In genomic region chr5:150481708-150481965, GRCh38 we compare ENCODE assay signal across 16 cellular contexts. TPM values are rescaled to one million over a fixed set of nuclear protein-coding genes. Genes with fewer than 3 reads are reported as not detected.
DNase-seq lines count a peak whose midpoint lies in the region; ATAC-seq and TF ChIP-seq lines count a peak whose summit lies in the region.
"Had no signal": no experiment of that assay in that cellular context is flagged by ENCODE, and none has a peak within 500 bp of the region (broad histone marks: within the 10 kb centered on the region; RNA-seq: fewer than 3 reads in every experiment).

No MANE protein-coding gene starts in this region.

- CTCF ChIA-PET in Caco-2 (lab: Charles Lee) = interaction anchor here (0.6 to 1.4 kb wide), 3 partner anchors 8 to 41 kb away, joined by 3 to 4 read pairs (median 3); no protein-coding TSS in a partner anchor
- CTCF ChIA-PET in CD4-positive, alpha-beta memory T cell (lab: Charles Lee; ENCODE audit: partially characterized antibody) = no interaction called here

- POLR2A ChIA-PET in Caco-2 (lab: Charles Lee) = no interaction called here
- POLR2A ChIA-PET in CD4-positive, alpha-beta memory T cell (lab: Charles Lee; ENCODE audit: partially characterized antibody) = no interaction called here

- H2BK15ac ChIP-seq in neuronal stem cell (ENCODE audit: low read length) = peak overlapping the region; percentile 19

- H3K9me3 Mint-ChIP-seq in Caco-2 (ENCODE audit: unreplicated experiment) (no peaks in the 10 kb centered on the region), endodermal cell (no peaks in the 10 kb centered on the region)
- H3K9me3 Mint-ChIP-seq in CD4-positive, alpha-beta memory T cell = peaks cover 0 to 2% (median 0%) of the 10 kb centered on the region in 8 donors
- H3K9me3 Mint-ChIP-seq: HFFc6 had no signal

- no peak overlapping the region for H3K27ac ChIP-seq in endodermal cell (ENCODE audit: low read depth, low read length)
- H3K27ac ChIP-seq in neuronal stem cell (replicated peaks; ENCODE audit: low read length) = no peak overlapping the region
- no peak overlapping the region for H3K27ac ChIP-seq in CD4-positive, alpha-beta memory T cell (ENCODE audit: low read depth, low read length)
- H3K27ac ChIP-seq: BLaER1 treated with 17β-estradiol and CSF1 and Interleukin-3, amounts not matched to agents 10 nM and 100 nM had no signal

- H3K9me3 ChIP-seq in Caco-2 (no peaks in the 10 kb centered on the region), endodermal cell (ENCODE audit: control insufficient read depth, low read length) (no peaks in the 10 kb centered on the region), neuronal stem cell (replicated peaks in 1 of 2; ENCODE audit: control insufficient read depth in 2 of 2, insufficient read depth in 1 of 2, low read depth in 1 of 2, low read length in 2 of 2) (no peaks in the 10 kb centered on the region)
- H3K9me3 ChIP-seq in CD4-positive, alpha-beta memory T cell (ENCODE audit: control insufficient read depth in 1 of 2, low read length in 2 of 2) = no peaks in the 10 kb centered on the region
- H3K9me3 ChIP-seq: BLaER1 treated with 17β-estradiol and CSF1 and Interleukin-3, amounts not matched to agents 10 nM and 100 nM; HAP-1 had no signal

- WGBS in endodermal cell (ENCODE audit: insufficient coverage in 1 of 2, insufficient read length in 1 of 2), 2 experiments = 84 to 85% methylated on average over 3 to 6 of the region's 6 CpGs
- WGBS in neuronal stem cell (ENCODE audit: extremely low coverage in 2 of 2, insufficient read length in 2 of 2, insufficient replicate concordance in 1 of 2), 2 donors = no CpG with 5 or more reads among the region's 6 CpGs

- H3K18ac ChIP-seq in neuronal stem cell (ENCODE audit: low read length) = no peak overlapping the region

- no peak overlapping the region for H2BK5ac ChIP-seq in neuronal stem cell (ENCODE audit: low read length)

- H3K79me1 ChIP-seq in neuronal stem cell (ENCODE audit: low read depth, low read length) = peaks cover 2% of the 10 kb centered on the region

- H3K27ac Mint-ChIP-seq in Caco-2 (ENCODE audit: unreplicated experiment) (peak overlapping the region; percentile 11), endodermal cell (no peak overlapping the region)
- no peak overlapping the region for H3K27ac Mint-ChIP-seq in CD4-positive, alpha-beta memory T cell
- H3K27ac Mint-ChIP-seq: CD4-positive, CD25-positive, alpha-beta regulatory T cell; HFFc6 had no signal

- no peak overlapping the region for H2BK12ac ChIP-seq in neuronal stem cell (ENCODE audit: low read length)

- H3K23ac ChIP-seq in neuronal stem cell (ENCODE audit: low read depth, low read length, poor library complexity) = peak overlapping the region; percentile 52

- H3K4me3 Mint-ChIP-seq in Caco-2 (ENCODE audit: unreplicated experiment) = no peak overlapping the region
- H3K4me3 Mint-ChIP-seq in endodermal cell = no peak overlapping the region
- no peak overlapping the region for H3K4me3 Mint-ChIP-seq in CD4-positive, alpha-beta memory T cell
- H3K4me3 Mint-ChIP-seq: CD4-positive, CD25-positive, alpha-beta regulatory T cell; HFFc6 had no signal

- no peak overlapping the region for H3K4ac ChIP-seq in neuronal stem cell (ENCODE audit: low read length)

- no TSS peak for BruUV-seq in Caco-2 (replicated peaks; lab: Mats Ljungman, UMichigan)

- H3K27me3 ChIP-seq in Caco-2 (replicated peaks; ENCODE audit: control insufficient read depth, insufficient read depth, low read length) (no peaks in the 10 kb centered on the region), endodermal cell (ENCODE audit: control insufficient read depth, insufficient read depth, low read length, poor library complexity, severe bottlenecking) (no peaks in the 10 kb centered on the region), neuronal stem cell (ENCODE audit: control insufficient read depth in 3 of 3, insufficient read depth in 3 of 3, low read depth in 1 of 3, low read length in 3 of 3) (no peaks in the 10 kb centered on the region)
- peaks cover 3% of the 10 kb centered on the region for H3K27me3 ChIP-seq in CD4-positive, alpha-beta memory T cell (ENCODE audit: insufficient read depth, low read length)
- H3K27me3 ChIP-seq: BLaER1 treated with 17β-estradiol and CSF1 and Interleukin-3, amounts not matched to agents 10 nM and 100 nM had no signal

- no peak for TF ChIP-seq CTCF in Caco-2 (IDR thresholded peaks at IDR 0.05; ENCODE audit: insufficient read depth in 1 of 2, low read depth in 1 of 2, low read length in 1 of 2, severe bottlenecking in 1 of 2, unreplicated experiment in 1 of 2)
- TF ChIP-seq CTCF in endodermal cell (conservative IDR thresholded peaks at IDR 0.05) = no peak

- H2BK120ac ChIP-seq in neuronal stem cell (ENCODE audit: low read depth, low read length) = no peak overlapping the region

- intact Hi-C loops in Caco-2 (cut with micrococcal nuclease; ENCODE audit: unreplicated experiment) = no loop called here
- intact Hi-C loops in CD4-positive, alpha-beta memory T cell (cut with micrococcal nuclease) = no loop called here

- no peak overlapping the region for H3K4me2 ChIP-seq in neuronal stem cell (ENCODE audit: insufficient read depth, low read length, poor library complexity, severe bottlenecking)
- H3K4me2 ChIP-seq: BLaER1 treated with 17β-estradiol and CSF1 and Interleukin-3, amounts not matched to agents 10 nM and 100 nM had no signal

- H3K27me3 Mint-ChIP-seq in Caco-2 (ENCODE audit: insufficient read depth, unreplicated experiment) = no peaks in the 10 kb centered on the region
- H3K27me3 Mint-ChIP-seq in endodermal cell (ENCODE audit: insufficient read depth) = peaks cover 1% of the 10 kb centered on the region
- peaks cover 3 to 7% of the 10 kb centered on the region in 2 donors for H3K27me3 Mint-ChIP-seq in CD4-positive, alpha-beta memory T cell

- H3K36me3 Mint-ChIP-seq in Caco-2 (ENCODE audit: insufficient read depth, unreplicated experiment) (peaks cover 10% of the 10 kb centered on the region), endodermal cell (ENCODE audit: low read depth) (no peaks in the 10 kb centered on the region)
- no peaks in the 10 kb centered on the region for H3K36me3 Mint-ChIP-seq in CD4-positive, alpha-beta memory T cell
- H3K36me3 Mint-ChIP-seq: CD4-positive, CD25-positive, alpha-beta regulatory T cell had no signal

- H3K4me1 ChIP-seq in Caco-2 (peaks cover 17% of the 10 kb centered on the region), endodermal cell (ENCODE audit: control insufficient read depth, insufficient read depth, low read length) (no peaks in the 10 kb centered on the region), neuronal stem cell (ENCODE audit: control insufficient read depth in 2 of 2, insufficient read depth in 1 of 2, low read depth in 1 of 2, low read length in 2 of 2) (peaks cover 8% of the 10 kb centered on the region in 2 donors)
- peaks cover under 1% of the 10 kb centered on the region for H3K4me1 ChIP-seq in CD4-positive, alpha-beta memory T cell (ENCODE audit: insufficient read depth, low read length)

- H3K9ac ChIP-seq in endodermal cell (ENCODE audit: extremely low read depth, low read length, poor library complexity, severe bottlenecking) (no peak overlapping the region), neuronal stem cell (ENCODE audit: low read depth, low read length, poor library complexity) (no peak overlapping the region)
- H3K9ac ChIP-seq: BLaER1 treated with 17β-estradiol and CSF1 and Interleukin-3, amounts not matched to agents 10 nM and 100 nM had no signal

- H3K4me3 ChIP-seq in Caco-2 (ENCODE audit: low read depth, low read length) (no peak overlapping the region), endodermal cell (ENCODE audit: low read length) (no peak overlapping the region), neuronal stem cell (ENCODE audit: low read length in 2 of 2) (no peak overlapping the region)
- no peak overlapping the region for H3K4me3 ChIP-seq in CD4-positive, alpha-beta memory T cell (ENCODE audit: low read length in 2 of 2)
- H3K4me3 ChIP-seq: BLaER1 treated with 17β-estradiol and CSF1 and Interleukin-3, amounts not matched to agents 10 nM and 100 nM; HAP-1 had no signal

- no peaks in the 10 kb centered on the region for H3K36me3 ChIP-seq in Caco-2 (ENCODE audit: control insufficient read depth, insufficient read depth, low read length)
- H3K36me3 ChIP-seq in endodermal cell (ENCODE audit: control insufficient read depth, insufficient read depth, low read length) = no peaks in the 10 kb centered on the region
- H3K36me3 ChIP-seq in neuronal stem cell (replicated peaks in 1 of 2; ENCODE audit: control insufficient read depth in 2 of 2, insufficient read depth in 2 of 2, low read length in 2 of 2) = no peaks in the 10 kb centered on the region
- H3K36me3 ChIP-seq in CD4-positive, alpha-beta memory T cell (ENCODE audit: insufficient read depth, low read length) = no peaks in the 10 kb centered on the region
- H3K36me3 ChIP-seq: BLaER1 treated with 17β-estradiol and CSF1 and Interleukin-3, amounts not matched to agents 10 nM and 100 nM; HAP-1 had no signal

- DNase-seq in Caco-2 = no peak
- DNase-seq in endodermal cell = peak; percentile 87
- DNase-seq in neuronal stem cell (ENCODE audit: low spot score) = no peak
- DNase-seq in CD4-positive, alpha-beta memory T cell = no peak
- no peak for DNase-seq in germinal center (ENCODE audit: low spot score)
- DNase-seq: ACHN; CD4-positive, CD25-positive, alpha-beta regulatory T cell; DMS153; DMS79 treated with DMSO at 0.1 percent for 48 hours; EL; GOT3; HFFc6 had no signal

- no peak overlapping the region for H3K14ac ChIP-seq in neuronal stem cell (ENCODE audit: low read length)

- H4K91ac ChIP-seq in neuronal stem cell (ENCODE audit: low read depth, low read length, poor library complexity) = no peak overlapping the region

- TF ChIP-seq RAD21 in Ishikawa (IDR thresholded peaks at IDR 0.05; ENCODE audit: low read depth) = no peak

- no peak overlapping the region for H4K8ac ChIP-seq in neuronal stem cell (ENCODE audit: low read depth, low read length)

- no peak for ATAC-seq in HG03196 (IDR thresholded peaks at IDR 0.05; ENCODE audit: unreplicated experiment)

- peak overlapping the region; percentile 53 for H2AK5ac ChIP-seq in neuronal stem cell (ENCODE audit: low read depth, low read length)

- H3K4me1 Mint-ChIP-seq in Caco-2 (ENCODE audit: low read depth, unreplicated experiment) (peaks cover 24% of the 10 kb centered on the region), endodermal cell (peaks cover 20% of the 10 kb centered on the region)
- H3K4me1 Mint-ChIP-seq in CD4-positive, alpha-beta memory T cell = peaks cover 2 to 9% (median 3%) of the 10 kb centered on the region in 4 donors

- no peak overlapping the region for H2AFZ ChIP-seq in neuronal stem cell (ENCODE audit: low read length)

- TF ChIP-seq EP300 in Ishikawa (IDR thresholded peaks at IDR 0.05; ENCODE audit: borderline replicate concordance) = peak; percentile 53; the same call in 1 of the 2 replicates

RNA-seq across cellular contexts. Expression of gene NDST1, which starts 26.3 kb away (rescaled TPM):
- total RNA-seq in Caco-2 (2022) (106 and 110 TPM in 2 replicates), endodermal cell (10 to 100 TPM; 53.3 to 71.7 TPM)
- 40.7 TPM for polyA plus RNA-seq in endodermal cell (2013, experiment 1 of 2)
- polyA plus RNA-seq in endodermal cell (2013, experiment 2 of 2) = 37.5 TPM
- 27.1 TPM for polyA plus RNA-seq in neuronal stem cell (2013, experiment 1 of 2)
- 25.9 TPM for polyA plus RNA-seq in neuronal stem cell (2013, experiment 2 of 2)
- under 1 TPM; 0.35 to 0.64 TPM for total RNA-seq in CD4-positive, alpha-beta memory T cell
- under 1 TPM in 1 of 2 donors, not detected in 1; 0.29 TPM for polyA plus RNA-seq in CD4-positive, alpha-beta memory T cell
- polyA plus RNA-seq: CD4-positive, CD25-positive, alpha-beta regulatory T cell had no signal

RNA-seq across cellular contexts. Expression of gene RPS14, which starts 32.1 kb away (rescaled TPM):
- total RNA-seq in Caco-2 (2022) = 2,300 and 2,382 TPM in 2 replicates
- 1,000 to 10,000 TPM; 2,313 to 2,316 TPM for total RNA-seq in endodermal cell
- 1,931 TPM for polyA plus RNA-seq in endodermal cell (2013, experiment 1 of 2)
- polyA plus RNA-seq in endodermal cell (2013, experiment 2 of 2) = 1,875 TPM
- 5,106 TPM for polyA plus RNA-seq in neuronal stem cell (2013, experiment 1 of 2)
- 5,095 TPM for polyA plus RNA-seq in neuronal stem cell (2013, experiment 2 of 2)
- 1,000 to 10,000 TPM; 5,260 to 5,575 TPM for total RNA-seq in CD4-positive, alpha-beta memory T cell
- 1,000 to 10,000 TPM; 7,865 to 9,996 TPM for polyA plus RNA-seq in CD4-positive, alpha-beta memory T cell

Comparison
In these comparisons a context has a peak if more than half of its experiments do, and no peak if none do; other contexts are left out.
1. RNA of gene NDST1, which starts 26.3 kb away (total RNA-seq): 106 to 110 TPM in Caco-2 and 53.3 to 71.7 TPM in endodermal cell; 0.35 to 0.64 TPM in CD4-positive, alpha-beta memory T cell; every median in the first group is over 10 times any median in the second.